Comparison of ENCODE assay signal across 8 cellular contexts in the genomic region with DNA sequence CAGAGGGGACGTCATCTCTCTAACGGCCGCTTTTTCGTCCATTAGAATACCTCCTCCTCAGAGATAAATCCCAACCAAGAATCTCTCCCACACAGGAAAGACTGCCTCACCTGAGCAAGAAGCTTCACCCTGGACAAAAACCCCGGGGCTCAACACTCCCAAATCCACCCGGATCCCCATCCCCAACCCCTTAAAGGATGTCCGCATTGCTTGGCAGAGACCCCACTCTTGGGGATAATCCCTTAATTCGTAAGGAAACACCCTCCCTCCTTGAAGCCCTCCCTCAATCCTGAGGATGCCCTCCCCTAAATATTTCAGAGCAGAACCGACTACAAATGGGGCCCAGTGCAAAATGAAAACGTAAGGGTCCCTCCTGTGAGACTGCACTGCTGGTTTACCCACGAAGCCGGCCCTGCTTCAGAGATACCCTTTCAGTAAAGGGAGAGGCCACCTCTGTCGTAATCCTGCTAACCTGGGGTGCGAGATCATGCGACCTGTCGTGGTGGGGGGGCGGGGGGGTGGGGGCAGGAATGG. TPM values are rescaled to one million over a fixed set of nuclear protein-coding genes. Genes with fewer than 3 reads are reported as not detected.
A peak's percentile ranks its signal among the peaks of the same experiment; 100 is the strongest.
DNase-seq lines count a peak whose midpoint lies in the region; TF ChIP-seq lines count a peak whose summit lies in the region.

No MANE protein-coding gene starts in this region.

- no peaks in the 10 kb centered on the region for H3K9me2 ChIP-seq in OCI-LY1 (ENCODE audit: low read depth, low read length)

- H3K4me1 Mint-ChIP-seq in activated T-cell treated with anti-CD3 and anti-CD28 coated beads, Interleukin-2, amount 50 U/mL, for 24 hours (ENCODE audit: low read depth), result peaks cover 28% of the 10 kb centered on the region
- H3K4me1 Mint-ChIP-seq in endodermal cell (peaks cover 31% of the 10 kb centered on the region), osteocyte (ENCODE audit: unreplicated experiment) (peaks cover 29% of the 10 kb centered on the region)

- H3K27me3 ChIP-seq in OCI-LY1 (ENCODE audit: insufficient read depth, low read length) (no peaks in the 10 kb centered on the region), endodermal cell (ENCODE audit: control insufficient read depth, insufficient read depth, low read length, poor library complexity, severe bottlenecking) (no peaks in the 10 kb centered on the region)

- TF ChIP-seq CTCF in OCI-LY1 (IDR thresholded peaks at IDR 0.05; ENCODE audit: low read length) (no peak), endodermal cell (conservative IDR thresholded peaks at IDR 0.05) (no peak), osteocyte (IDR thresholded peaks at IDR 0.05) (no peak)

- peak overlapping the region; percentile 95 for H3K27ac Mint-ChIP-seq in activated T-cell treated with anti-CD3 and anti-CD28 coated beads, Interleukin-2, amount 50 U/mL, for 24 hours
- H3K27ac Mint-ChIP-seq in endodermal cell, result peak overlapping the region; percentile 88
- H3K27ac Mint-ChIP-seq in osteocyte (ENCODE audit: unreplicated experiment), result peak overlapping the region; percentile 86

- no peaks in the 10 kb centered on the region for H3K9me3 Mint-ChIP-seq in activated T-cell treated with anti-CD3 and anti-CD28 coated beads, Interleukin-2, amount 50 U/mL, for 24 hours
- H3K9me3 Mint-ChIP-seq in endodermal cell (no peaks in the 10 kb centered on the region), osteocyte (ENCODE audit: unreplicated experiment) (no peaks in the 10 kb centered on the region)

- peaks cover 24% of the 10 kb centered on the region for H3K36me3 ChIP-seq in OCI-LY1 (ENCODE audit: insufficient read depth, low read length)
- H3K36me3 ChIP-seq in endodermal cell (ENCODE audit: control insufficient read depth, insufficient read depth, low read length), result peaks cover 21% of the 10 kb centered on the region

- peaks cover 19% of the 10 kb centered on the region for H3K79me2 ChIP-seq in OCI-LY1 (ENCODE audit: insufficient read depth, low read length)

- peak overlapping the region; percentile 98 for H3K4me3 ChIP-seq in OCI-LY1 (ENCODE audit: low read depth, low read length, poor library complexity, severe bottlenecking)
- H3K4me3 ChIP-seq in endodermal cell (ENCODE audit: low read length), result peak overlapping the region; percentile 92

- no peaks in the 10 kb centered on the region for H3K27me3 Mint-ChIP-seq in activated T-cell treated with anti-CD3 and anti-CD28 coated beads, Interleukin-2, amount 50 U/mL, for 24 hours
- H3K27me3 Mint-ChIP-seq in endodermal cell (ENCODE audit: insufficient read depth) (no peaks in the 10 kb centered on the region), osteocyte (ENCODE audit: unreplicated experiment) (no peaks in the 10 kb centered on the region)

- H3K9me3 ChIP-seq in OCI-LY1 (ENCODE audit: low read length) (no peaks in the 10 kb centered on the region), endodermal cell (ENCODE audit: control insufficient read depth, low read length) (no peaks in the 10 kb centered on the region)

- peak overlapping the region; percentile 86 for H3K9ac ChIP-seq in OCI-LY1 (ENCODE audit: low read length)
- peak overlapping the region; percentile 72 for H3K9ac ChIP-seq in endodermal cell (ENCODE audit: extremely low read depth, low read length, poor library complexity, severe bottlenecking)

- no peaks in the 10 kb centered on the region for H4K20me1 ChIP-seq in OCI-LY1 (ENCODE audit: insufficient read depth, low read length)

- WGBS in endodermal cell (ENCODE audit: insufficient coverage in 1 of 2, insufficient read length in 1 of 2), 2 experiments, result 13 to 15% methylated on average over 9 to 17 of the region's 17 CpGs

- H3K27ac ChIP-seq in OCI-LY1 (ENCODE audit: low read depth, low read length, poor library complexity, severe bottlenecking) (peak overlapping the region; percentile 37), endodermal cell (ENCODE audit: low read depth, low read length) (no peak overlapping the region)

- H3K4me2 ChIP-seq in OCI-LY1 (ENCODE audit: low read length), result peak overlapping the region; percentile 100

- peaks cover 35% of the 10 kb centered on the region for H3K36me3 Mint-ChIP-seq in activated T-cell treated with anti-CD3 and anti-CD28 coated beads, Interleukin-2, amount 50 U/mL, for 24 hours (ENCODE audit: low read depth)
- H3K36me3 Mint-ChIP-seq in endodermal cell (ENCODE audit: low read depth) (peaks cover 29% of the 10 kb centered on the region), osteocyte (ENCODE audit: unreplicated experiment) (peaks cover 22% of the 10 kb centered on the region)

- H2AFZ ChIP-seq in OCI-LY1 (ENCODE audit: low read length), result no peak overlapping the region

- peaks cover 23% of the 10 kb centered on the region for H3K4me1 ChIP-seq in OCI-LY1 (ENCODE audit: insufficient read depth, low read length, severe bottlenecking)
- H3K4me1 ChIP-seq in endodermal cell (ENCODE audit: control insufficient read depth, insufficient read depth, low read length), result peaks cover 6% of the 10 kb centered on the region

- H3F3A ChIP-seq in OCI-LY1 (ENCODE audit: insufficient read depth, low read length), result peaks cover 4% of the 10 kb centered on the region

- H3K4me3 Mint-ChIP-seq in activated T-cell treated with anti-CD3 and anti-CD28 coated beads, Interleukin-2, amount 50 U/mL, for 24 hours, result peak overlapping the region; percentile 89
- H3K4me3 Mint-ChIP-seq in endodermal cell (peak overlapping the region; percentile 96), osteocyte (ENCODE audit: unreplicated experiment) (peak overlapping the region; percentile 94)

- DNase-seq in activated T-cell treated with anti-CD3 and anti-CD28 coated beads, Interleukin-2, amount 50 U/mL, for 24 hours, result no peak
- no peak for DNase-seq in activated T-cell treated with anti-CD3 and anti-CD28 coated beads, Interleukin-2, amount 50 U/mL, for 48 hours
- no peak for DNase-seq in endodermal cell
- no peak for DNase-seq in osteocyte (ENCODE audit: extremely low spot score, unreplicated experiment)
- DNase-seq in AG20443 (ENCODE audit: low spot score), result no peak
- no peak for DNase-seq in cortex of kidney (lab: John Stamatoyannopoulos, UW)
- DNase-seq in Kasumi-1 (lab: John Stamatoyannopoulos, UW), result no peak

RNA-seq across cellular contexts. Expression of a gene that starts 0.7 kb away (rescaled TPM):
- total RNA-seq in endodermal cell (100 to 1,000 TPM; 326 to 424 TPM), osteocyte (324 and 325 TPM in 2 replicates)
- polyA plus RNA-seq in endodermal cell (2013, experiment 1 of 2), result 494 TPM
- 464 TPM for polyA plus RNA-seq in endodermal cell (2013, experiment 2 of 2)

RNA-seq across cellular contexts. Expression of a gene that starts 25.7 kb away (rescaled TPM):
- total RNA-seq in endodermal cell (100 to 1,000 TPM; 291 to 324 TPM), osteocyte (143 and 151 TPM in 2 replicates)
- polyA plus RNA-seq in endodermal cell (2013, experiment 1 of 2), result 223 TPM
- polyA plus RNA-seq in endodermal cell (2013, experiment 2 of 2), result 209 TPM

RNA-seq across cellular contexts. Expression of a gene that starts 33.7 kb away (rescaled TPM):
- total RNA-seq in endodermal cell (10 to 100 TPM; 35.5 to 55.1 TPM), osteocyte (20.4 and 24.0 TPM in 2 replicates)
- polyA plus RNA-seq in endodermal cell (2013, experiment 1 of 2), result 57.3 TPM
- polyA plus RNA-seq in endodermal cell (2013, experiment 2 of 2), result 51.5 TPM

RNA-seq across cellular contexts. Expression of a gene that starts 38.9 kb away (rescaled TPM):
- total RNA-seq in endodermal cell (100 to 1,000 TPM; 167 to 182 TPM), osteocyte (139 and 177 TPM in 2 replicates)
- polyA plus RNA-seq in endodermal cell (2013, experiment 1 of 2), result 109 TPM
- 107 TPM for polyA plus RNA-seq in endodermal cell (2013, experiment 2 of 2)

RNA-seq across cellular contexts. Expression of a gene that starts 49.0 kb away (rescaled TPM):
- total RNA-seq in endodermal cell (10 to 100 TPM; 24.5 to 33.2 TPM), osteocyte (16.1 and 21.1 TPM in 2 replicates)
- polyA plus RNA-seq in endodermal cell (2013, experiment 1 of 2), result 23.9 TPM
- polyA plus RNA-seq in endodermal cell (2013, experiment 2 of 2), result 22.8 TPM
